ENCODE assay signal across 30 cellular contexts in genomic region chr22:23908561-23909205, GRCh38. TPM values are rescaled to one million over a fixed set of nuclear protein-coding genes. Genes with fewer than 3 reads are reported as not detected.
DNase-seq lines count a peak whose midpoint lies in the region; ATAC-seq and TF ChIP-seq lines count a peak whose summit lies in the region.
"Had no signal": no experiment of that assay in that cellular context is flagged by ENCODE, and none has a peak within 500 bp of the region (broad histone marks: within the 10 kb centered on the region; RNA-seq: fewer than 3 reads in every experiment).

No MANE protein-coding gene starts in this region.

- peaks cover 0 to 3% of the 10 kb centered on the region in 2 donors for H3K4me1 ChIP-seq in breast epithelium
- H3K4me1 ChIP-seq in mucosa of descending colon (ENCODE audit: low read depth): peaks cover 13% of the 10 kb centered on the region
- peaks cover 0 to 20% (median 2%) of the 10 kb centered on the region in 4 donors for H3K4me1 ChIP-seq in Peyer's patch
- H3K4me1 ChIP-seq: prostate gland, uterus had no signal

- peaks cover 5% of the 10 kb centered on the region for H3K4me1 Mint-ChIP-seq in MCF 10A (ENCODE audit: insufficient read depth, unreplicated experiment)
- peaks cover 7% of the 10 kb centered on the region for H3K4me1 Mint-ChIP-seq in activated T-helper 17 cell treated with anti-CD3 and anti-CD28 coated beads, Interleukin-2, amount 50 U/mL, for 72 hours

- H3K27me3 ChIP-seq in breast epithelium: no peaks in the 10 kb centered on the region
- H3K27me3 ChIP-seq in Peyer's patch: no peaks in the 10 kb centered on the region
- H3K27me3 ChIP-seq: adrenal gland, brain microvascular endothelial cell, uterus had no signal

- peak; percentile 39 for ATAC-seq in mucosa of descending colon
- no peak for ATAC-seq in activated T-helper 17 cell treated with anti-CD3 and anti-CD28 coated beads, Interleukin-2, amount 50 U/mL, for 72 hours (replicated peaks)
- ATAC-seq: HCT116; PC-3; stimulated activated memory B cell treated with anti-CD40 and anti-IgM and Interleukin-4, amounts not matched to agents 10 μg/mL and 1 μg/mL and 100 μg/mL, for 72 hours had no signal

- CTCF ChIA-PET in MCF 10A (lab: Yijun Ruan, JAX): interaction anchor here (1.4 kb wide), 1 partner anchor 15 kb away, joined by 4 read pairs; no protein-coding TSS in a partner anchor

- POLR2A ChIA-PET in MCF 10A (lab: Yijun Ruan, JAX): interaction anchor here (0.8 kb wide), 1 partner anchor 14 kb away, joined by 4 read pairs; the partner anchor contains the start of gene MIF

- H3K36me3 ChIP-seq in breast epithelium (no peaks in the 10 kb centered on the region), mucosa of descending colon (ENCODE audit: low read depth) (no peaks in the 10 kb centered on the region), Peyer's patch (no peaks in the 10 kb centered on the region)
- H3K36me3 ChIP-seq: adrenal gland, brain microvascular endothelial cell, prostate gland, uterus had no signal

- TF ChIP-seq POLR2A in breast epithelium (IDR thresholded peaks at IDR 0.05) (no peak), Peyer's patch (IDR thresholded peaks at IDR 0.05) (no peak)

- H3K27ac ChIP-seq in breast epithelium: no peak overlapping the region
- H3K27ac ChIP-seq in coronary artery: peak overlapping the region in 1 of 2 donors; percentile 2
- H3K27ac ChIP-seq in Peyer's patch: no peak overlapping the region
- H3K27ac ChIP-seq: brain microvascular endothelial cell, epithelial cell of prostate, prostate gland had no signal

- TF ChIP-seq CTCF in MCF 10A (IDR thresholded peaks at IDR 0.05; ENCODE audit: unreplicated experiment): no peak
- no peak for TF ChIP-seq CTCF in breast epithelium (IDR thresholded peaks at IDR 0.05)
- no peak for TF ChIP-seq CTCF in coronary artery (IDR thresholded peaks at IDR 0.05)
- TF ChIP-seq CTCF in mucosa of descending colon (IDR thresholded peaks at IDR 0.05): no peak
- TF ChIP-seq CTCF in Peyer's patch (IDR thresholded peaks at IDR 0.05): no peak

- H3K9me3 Mint-ChIP-seq in MCF 10A (ENCODE audit: unreplicated experiment): no peaks in the 10 kb centered on the region
- H3K9me3 Mint-ChIP-seq in activated T-helper 17 cell treated with anti-CD3 and anti-CD28 coated beads, Interleukin-2, amount 50 U/mL, for 72 hours: no peaks in the 10 kb centered on the region
- H3K9me3 Mint-ChIP-seq: stimulated activated memory B cell treated with anti-CD40 and anti-IgM and Interleukin-4, amounts not matched to agents 10 μg/mL and 1 μg/mL and 100 μg/mL, for 72 hours; T-helper 2 cell treated with Interferon-gamma antibody and Interleukin-4, amounts not matched to agents 5 μg/mL and 100 μg/mL, for 36 hours had no signal

- DNase-seq in MCF 10A (ENCODE audit: unreplicated experiment) (no peak), breast epithelium (ENCODE audit: low spot score in 2 of 2) (no peak), coronary artery (ENCODE audit: low spot score) (no peak), mucosa of descending colon (no peak), DMS114 treated with DMSO at 0.1 percent for 48 hours (lab: John Stamatoyannopoulos, UW; ENCODE audit: unreplicated experiment) (no peak), Peyer's patch (no peak), DMS 273 treated with DMSO at 0.1 percent for 48 hours (lab: John Stamatoyannopoulos, UW) (no peak)
- DNase-seq: activated CD4-positive, alpha-beta T cell treated with anti-CD3 and anti-CD28 coated beads for 4 hours; activated T-cell treated with anti-CD3 and anti-CD28 coated beads for 4 hours; brain microvascular endothelial cell; effector CD8-positive, alpha-beta T cell; GDM1; Karpas-422; mammary epithelial cell; NCI-H1694; NCI-H2171; NCI-H510A; PC-3; SHP77; stimulated activated CD4-positive, alpha-beta T cell treated with anti-CD3 and anti-CD28 coated beads, Interleukin-4, amount 100 ng/mL, for 24 hours; substantia nigra had no signal

- peak overlapping the region; percentile 75 for H3K27ac Mint-ChIP-seq in MCF 10A (ENCODE audit: low read depth, unreplicated experiment)
- no peak overlapping the region for H3K27ac Mint-ChIP-seq in activated T-helper 17 cell treated with anti-CD3 and anti-CD28 coated beads, Interleukin-2, amount 50 U/mL, for 72 hours
- H3K27ac Mint-ChIP-seq: B cell; stimulated activated memory B cell treated with anti-CD40 and anti-IgM and Interleukin-4, amounts not matched to agents 10 μg/mL and 1 μg/mL and 100 μg/mL, for 72 hours; T-helper 2 cell treated with Interferon-gamma antibody and Interleukin-4, amounts not matched to agents 5 μg/mL and 100 μg/mL, for 36 hours had no signal

- H3K36me3 Mint-ChIP-seq in MCF 10A (ENCODE audit: insufficient read depth, unreplicated experiment): no peaks in the 10 kb centered on the region
- H3K36me3 Mint-ChIP-seq in activated T-helper 17 cell treated with anti-CD3 and anti-CD28 coated beads, Interleukin-2, amount 50 U/mL, for 72 hours (ENCODE audit: low read depth): no peaks in the 10 kb centered on the region

- H3K4me3 ChIP-seq in breast epithelium (no peak overlapping the region), coronary artery (peak overlapping the region; percentile 29), mucosa of descending colon (no peak overlapping the region), Peyer's patch (no peak overlapping the region)
- H3K4me3 ChIP-seq: prostate gland, uterus had no signal

- BruUV-seq in MCF 10A (replicated peaks; lab: Mats Ljungman, UMichigan): no TSS peak

- intact Hi-C loops in MCF 10A (cut with micrococcal nuclease) (no loop called here), breast epithelium (cut with DNase I; ENCODE audit: low total_unique reads) (no loop called here), mucosa of descending colon (cut with DNase I, micrococcal nuclease) (no loop called here)

- H3K4me3 Mint-ChIP-seq in MCF 10A (ENCODE audit: unreplicated experiment): no peak overlapping the region
- no peak overlapping the region for H3K4me3 Mint-ChIP-seq in activated T-helper 17 cell treated with anti-CD3 and anti-CD28 coated beads, Interleukin-2, amount 50 U/mL, for 72 hours
- H3K4me3 Mint-ChIP-seq: B cell; stimulated activated memory B cell treated with anti-CD40 and anti-IgM and Interleukin-4, amounts not matched to agents 10 μg/mL and 1 μg/mL and 100 μg/mL, for 72 hours; T-helper 2 cell treated with Interferon-gamma antibody and Interleukin-4, amounts not matched to agents 5 μg/mL and 100 μg/mL, for 36 hours had no signal

- H3K9me3 ChIP-seq in breast epithelium (no peaks in the 10 kb centered on the region), mucosa of descending colon (no peaks in the 10 kb centered on the region), Peyer's patch (no peaks in the 10 kb centered on the region)
- H3K9me3 ChIP-seq: adrenal gland, prostate gland, uterus had no signal

- no peaks in the 10 kb centered on the region for H3K27me3 Mint-ChIP-seq in MCF 10A (ENCODE audit: insufficient read depth, unreplicated experiment)
- H3K27me3 Mint-ChIP-seq in activated T-helper 17 cell treated with anti-CD3 and anti-CD28 coated beads, Interleukin-2, amount 50 U/mL, for 72 hours: peaks cover 7% of the 10 kb centered on the region
- H3K27me3 Mint-ChIP-seq: B cell; stimulated activated memory B cell treated with anti-CD40 and anti-IgM and Interleukin-4, amounts not matched to agents 10 μg/mL and 1 μg/mL and 100 μg/mL, for 72 hours had no signal

RNA-seq across cellular contexts. Expression of gene MIF, which starts 14.5 kb away (rescaled TPM):
- total RNA-seq in MCF 10A (2022): 1,031 and 1,126 TPM in 2 replicates
- total RNA-seq in breast epithelium: 100 to 1,000 TPM; 191 to 466 (median 261) TPM
- total RNA-seq in mucosa of descending colon: 100 to 1,000 TPM; 142 to 414 (median 209) TPM
- total RNA-seq in Peyer's patch: 100 to 1,000 TPM in 3 of 4 donors, 10 to 100 TPM in 1; 97.9 to 206 (median 151) TPM
- 1,000 to 10,000 TPM; 1,250 to 1,556 TPM for total RNA-seq in activated T-helper 17 cell treated with anti-CD3 and anti-CD28 coated beads, Interleukin-2, amount 50 U/mL, for 72 hours

RNA-seq across cellular contexts. Expression of gene SLC2A11, which starts 51.0 kb away (rescaled TPM):
- total RNA-seq in MCF 10A (2022) (9.6 and 11.3 TPM in 2 replicates), breast epithelium (10 to 100 TPM; 10.2 to 17.0 (median 13.1) TPM), mucosa of descending colon (10 to 100 TPM; 11.5 to 14.7 (median 12.5) TPM), Peyer's patch (10 to 100 TPM in 3 of 4 donors, 1 to 10 TPM in 1; 8.3 to 16.0 (median 14.8) TPM)
- 1 to 10 TPM; 3.8 to 5.9 TPM for total RNA-seq in activated T-helper 17 cell treated with anti-CD3 and anti-CD28 coated beads, Interleukin-2, amount 50 U/mL, for 72 hours

RNA-seq across cellular contexts. Expression of gene GSTT2B, which starts 52.3 kb away (rescaled TPM):
- total RNA-seq in MCF 10A (2022) (15.6 and 22.7 TPM in 2 replicates), breast epithelium (10 to 100 TPM in 1 of 3 donors, 1 to 10 TPM in 2; 4.3 to 16.1 (median 4.3) TPM), mucosa of descending colon (1 to 10 TPM; 1.1 to 4.5 (median 2.0) TPM), Peyer's patch (1 to 10 TPM in 2 of 4 donors, not detected in 2; 1.2 to 3.3 TPM)
- total RNA-seq in activated T-helper 17 cell treated with anti-CD3 and anti-CD28 coated beads, Interleukin-2, amount 50 U/mL, for 72 hours: under 1 TPM; 0.37 to 0.41 TPM
- total RNA-seq: B cell had no signal

RNA-seq across cellular contexts. Expression of gene DDTL, which starts 58.0 kb away (rescaled TPM):
- total RNA-seq in MCF 10A (2022) (2.1 and 2.5 TPM in 2 replicates), breast epithelium (1 to 10 TPM in 2 of 3 donors, not detected in 1; 1.0 to 1.3 TPM), mucosa of descending colon (1 to 10 TPM in 2 of 3 donors, not detected in 1; 3.8 to 4.0 TPM), Peyer's patch (1 to 10 TPM in 2 of 4 donors, under 1 TPM in 1, not detected in 1; 0.67 to 9.9 (median 6.3) TPM)
- total RNA-seq in activated T-helper 17 cell treated with anti-CD3 and anti-CD28 coated beads, Interleukin-2, amount 50 U/mL, for 72 hours: 1 to 10 TPM; 2.8 to 4.9 TPM
